Comparison of ENCODE assay signal across 21 cellular contexts in the genomic region with DNA sequence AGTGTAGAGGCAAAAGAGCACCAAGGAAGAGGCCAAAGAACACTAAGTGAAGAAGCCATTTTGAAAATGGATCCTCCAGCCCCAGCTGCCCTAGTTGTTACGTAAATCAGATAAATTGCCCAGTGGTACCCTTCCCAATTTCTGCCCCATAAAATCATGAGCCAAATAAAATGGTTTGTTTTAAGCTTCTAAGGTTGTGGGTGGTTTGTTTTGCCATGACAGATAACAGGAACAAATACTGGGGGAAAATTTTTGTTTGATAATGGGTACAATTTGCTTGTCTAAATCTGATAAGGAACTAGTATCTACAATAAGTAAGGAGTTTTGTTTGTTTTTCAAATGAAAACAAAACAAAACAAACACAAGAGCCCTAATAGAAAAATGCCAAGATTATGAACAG.
"Had no signal": no experiment of that assay in that cellular context is flagged by ENCODE, and none has a peak within 500 bp of the region (broad histone marks: within the 10 kb centered on the region; RNA-seq: fewer than 3 reads in every experiment).

No MANE protein-coding gene starts in this region.

- FAIRE-seq: HepG2, K562, RCC 7860 had no signal

- ATAC-seq: HepG2 had no signal

- DNase-seq: Kasumi-1, NCI-H1048, NCI-H1105, NCI-H1417, NCI-H1694, NCI-H187 treated with DMSO at 0.1 percent for 48 hours, NCI-H2029 treated with DMSO at 0.1 percent for 48 hours, NCI-H2171 treated with DMSO at 0.1 percent for 48 hours, NCI-H345, NCI-H446 treated with DMSO at 0.1 percent for 48 hours, NCI-H510A treated with DMSO at 0.1 percent for 48 hours, NCI-H774, Right ventricle myocardium superior, RPMI8226, SIG-M5 had no signal

- H3K9ac ChIP-seq: KMS-11 had no signal

- H3K4me2 ChIP-seq: KMS-11 had no signal

- H3K27ac ChIP-seq: KMS-11, SJSA1, SK-N-MC had no signal

- H3K4me3 ChIP-seq: K562, SJSA1, SK-N-MC had no signal

- H3K27me3 ChIP-seq: SJSA1 had no signal

- H3K9me3 ChIP-seq: SJSA1 had no signal
